20 cellular contexts compared by ENCODE assay signal in genomic region chr2:19722486-19723420, GRCh38.
DNase-seq lines count a peak whose midpoint lies in the region; ATAC-seq and TF ChIP-seq lines count a peak whose summit lies in the region.
"Had no signal": no experiment of that assay in that cellular context is flagged by ENCODE, and none has a peak within 500 bp of the region (broad histone marks: within the 10 kb centered on the region; RNA-seq: fewer than 3 reads in every experiment).

No MANE protein-coding gene starts in this region.

- TF ChIP-seq CTCF in A673 (conservative IDR thresholded peaks at IDR 0.05; ENCODE audit: low read depth, low read length) (no peak), brain microvascular endothelial cell (IDR thresholded peaks at IDR 0.05; ENCODE audit: low read depth, low read length, missing control alignments) (no peak), nephron (IDR thresholded peaks at IDR 0.05; ENCODE audit: unreplicated experiment in 3 of 3) (no peak)

- H3K4me3 ChIP-seq in A673 (ENCODE audit: low read depth, low read length, poor library complexity, severe bottlenecking) (no peak overlapping the region), brain microvascular endothelial cell (ENCODE audit: low read depth, low read length) (no peak overlapping the region)
- H3K4me3 ChIP-seq: left ventricle myocardium inferior, neural progenitor cell, Peyer's patch had no signal

- H3K27me3 ChIP-seq in A673 (replicated peaks; ENCODE audit: insufficient read depth, low read depth, low read length, poor library complexity), result no peaks in the 10 kb centered on the region
- no peaks in the 10 kb centered on the region for H3K27me3 ChIP-seq in brain microvascular endothelial cell (replicated peaks)
- H3K27me3 ChIP-seq: neural progenitor cell, Peyer's patch had no signal

- no peaks in the 10 kb centered on the region for H3K27me3 Mint-ChIP-seq in nephron (ENCODE audit: low read depth)
- H3K27me3 Mint-ChIP-seq in activated CD8-positive, alpha-beta T cell treated with anti-CD3 and anti-CD28 coated beads, Interleukin-2, amount 10 ng/mL, durations not matched to agents 7 days and 5 days (ENCODE audit: low read depth), result no peaks in the 10 kb centered on the region
- H3K27me3 Mint-ChIP-seq: brain had no signal

- H3K27ac Mint-ChIP-seq in nephron, result peak overlapping the region; percentile 40 to 64 (median 57)
- no peak overlapping the region for H3K27ac Mint-ChIP-seq in activated CD8-positive, alpha-beta T cell treated with anti-CD3 and anti-CD28 coated beads, Interleukin-2, amount 10 ng/mL, durations not matched to agents 7 days and 5 days
- H3K27ac Mint-ChIP-seq: activated naive CD8-positive, alpha-beta T cell treated with anti-CD3 and anti-CD28 coated beads for 36 hours; brain; neural progenitor cell; stimulated activated effector memory CD8-positive, alpha-beta T cell treated with anti-CD3 and anti-CD28 coated beads, Interleukin-12 subunit alpha, Interleukin-12 subunit beta, amount 100 ng/mL, for 72 hours had no signal

- peaks cover 8% of the 10 kb centered on the region for H3K4me1 Mint-ChIP-seq in nephron
- no peaks in the 10 kb centered on the region for H3K4me1 Mint-ChIP-seq in activated CD8-positive, alpha-beta T cell treated with anti-CD3 and anti-CD28 coated beads, Interleukin-2, amount 10 ng/mL, durations not matched to agents 7 days and 5 days (ENCODE audit: low read depth)
- H3K4me1 Mint-ChIP-seq: activated naive CD8-positive, alpha-beta T cell treated with anti-CD3 and anti-CD28 coated beads for 36 hours; neural progenitor cell; stimulated activated effector memory CD8-positive, alpha-beta T cell treated with anti-CD3 and anti-CD28 coated beads, Interleukin-12 subunit alpha, Interleukin-12 subunit beta, amount 100 ng/mL, for 72 hours had no signal

- CTCF ChIA-PET in A673 (lab: Charles Lee), result no interaction called here
- CTCF ChIA-PET in activated CD8-positive, alpha-beta T cell treated with anti-CD3 and anti-CD28 coated beads, Interleukin-2, amount 10 ng/mL, durations not matched to agents 7 days and 5 days (lab: Charles Lee), result no interaction called here

- intact Hi-C loops in A673 (cut with micrococcal nuclease; ENCODE audit: unreplicated experiment), result no loop called here

- H3K36me3 Mint-ChIP-seq in nephron (ENCODE audit: low read depth), result no peaks in the 10 kb centered on the region
- no peaks in the 10 kb centered on the region for H3K36me3 Mint-ChIP-seq in activated CD8-positive, alpha-beta T cell treated with anti-CD3 and anti-CD28 coated beads, Interleukin-2, amount 10 ng/mL, durations not matched to agents 7 days and 5 days (ENCODE audit: low read depth)
- H3K36me3 Mint-ChIP-seq: activated naive CD8-positive, alpha-beta T cell treated with anti-CD3 and anti-CD28 coated beads for 36 hours; brain; neural progenitor cell; stimulated activated effector memory CD8-positive, alpha-beta T cell treated with anti-CD3 and anti-CD28 coated beads, Interleukin-12 subunit alpha, Interleukin-12 subunit beta, amount 100 ng/mL, for 72 hours had no signal

- no peak for ATAC-seq in activated CD8-positive, alpha-beta T cell treated with anti-CD3 and anti-CD28 coated beads, Interleukin-2, amount 10 ng/mL, durations not matched to agents 7 days and 5 days
- ATAC-seq: stimulated activated effector memory CD8-positive, alpha-beta T cell treated with anti-CD3 and anti-CD28 coated beads, Interleukin-12 subunit alpha, Interleukin-12 subunit beta, amount 100 ng/mL, for 72 hours had no signal

- no peak overlapping the region for H3K27ac ChIP-seq in A673 (ENCODE audit: low read depth, low read length, poor library complexity, severe bottlenecking)
- H3K27ac ChIP-seq in brain microvascular endothelial cell, result no peak overlapping the region
- H3K27ac ChIP-seq: epithelial cell of prostate, KMS-11, left ventricle myocardium inferior, neural progenitor cell had no signal

- H3K36me3 ChIP-seq in A673 (ENCODE audit: insufficient read depth, low read length, poor library complexity, severe bottlenecking), result no peaks in the 10 kb centered on the region
- H3K36me3 ChIP-seq in brain microvascular endothelial cell (replicated peaks), result no peaks in the 10 kb centered on the region
- H3K36me3 ChIP-seq: left ventricle myocardium inferior, neural progenitor cell, Peyer's patch had no signal

- no TSS peak for BruUV-seq in A673 (replicated peaks; lab: Mats Ljungman, UMichigan)

- DNase-seq in A673 (ENCODE audit: low spot score) (peak; percentile 34), NAMALWA (ENCODE audit: low spot score) (peak; percentile 6), brain microvascular endothelial cell (peak; percentile 28), A172 (ENCODE audit: low spot score) (no peak), CD1c-positive myeloid dendritic cell (ENCODE audit: extremely low spot score) (no peak)
- no peak for DNase-seq in activated CD8-positive, alpha-beta T cell treated with anti-CD3 and anti-CD28 coated beads, Interleukin-2, amount 10 ng/mL, durations not matched to agents 7 days and 5 days
- DNase-seq in central memory CD4-positive, alpha-beta T cell, result no peak
- DNase-seq: activated naive CD8-positive, alpha-beta T cell treated with anti-CD3 and anti-CD28 coated beads for 36 hours; AML-193; Caco-2; left ventricle myocardium inferior; NCI-H1048; NCI-H2081 treated with DMSO at 0.1 percent for 48 hours had no signal

- POLR2A ChIA-PET in A673 (lab: Charles Lee; ENCODE audit: low non-redundant PET), result no interaction called here
- POLR2A ChIA-PET in activated CD8-positive, alpha-beta T cell treated with anti-CD3 and anti-CD28 coated beads, Interleukin-2, amount 10 ng/mL, durations not matched to agents 7 days and 5 days (lab: Charles Lee), result no interaction called here

- no peak overlapping the region for H3K4me3 Mint-ChIP-seq in nephron
- no peak overlapping the region for H3K4me3 Mint-ChIP-seq in activated CD8-positive, alpha-beta T cell treated with anti-CD3 and anti-CD28 coated beads, Interleukin-2, amount 10 ng/mL, durations not matched to agents 7 days and 5 days
- H3K4me3 Mint-ChIP-seq: activated naive CD8-positive, alpha-beta T cell treated with anti-CD3 and anti-CD28 coated beads for 36 hours; brain; neural progenitor cell; stimulated activated effector memory CD8-positive, alpha-beta T cell treated with anti-CD3 and anti-CD28 coated beads, Interleukin-12 subunit alpha, Interleukin-12 subunit beta, amount 100 ng/mL, for 72 hours had no signal

- H3K9me3 ChIP-seq in A673 (ENCODE audit: low read depth, low read length, poor library complexity, severe bottlenecking), result no peaks in the 10 kb centered on the region
- H3K9me3 ChIP-seq: Caco-2, left ventricle myocardium inferior, Peyer's patch had no signal

- no peaks in the 10 kb centered on the region for H3K4me1 ChIP-seq in A673 (ENCODE audit: insufficient read depth, low read length, poor library complexity, severe bottlenecking)
- H3K4me1 ChIP-seq: Caco-2, neural progenitor cell, Peyer's patch had no signal

- in situ Hi-C loops in brain microvascular endothelial cell (cut with HindIII; ENCODE audit: low pct_ligation_motif_present, low sequenced_read_pairs), result no loop called here

- peaks cover 3% of the 10 kb centered on the region for H3K9me3 Mint-ChIP-seq in nephron
- no peaks in the 10 kb centered on the region for H3K9me3 Mint-ChIP-seq in activated CD8-positive, alpha-beta T cell treated with anti-CD3 and anti-CD28 coated beads, Interleukin-2, amount 10 ng/mL, durations not matched to agents 7 days and 5 days (ENCODE audit: insufficient read depth)
- H3K9me3 Mint-ChIP-seq: activated naive CD8-positive, alpha-beta T cell treated with anti-CD3 and anti-CD28 coated beads for 36 hours; neural progenitor cell; stimulated activated effector memory CD8-positive, alpha-beta T cell treated with anti-CD3 and anti-CD28 coated beads, Interleukin-12 subunit alpha, Interleukin-12 subunit beta, amount 100 ng/mL, for 72 hours had no signal

Comparison
In these comparisons a context has a peak if more than half of its experiments do, and no peak if none do; other contexts are left out.
1. DNase-seq: peak in A673 (single experiment), NAMALWA (single experiment) and brain microvascular endothelial cell (single experiment); none in activated CD8-positive, alpha-beta T cell treated with anti-CD3 and anti-CD28 coated beads, Interleukin-2, amount 10 ng/mL, durations not matched to agents 7 days and 5 days (single experiment), A172 (single experiment), central memory CD4-positive, alpha-beta T cell (single experiment) and CD1c-positive myeloid dendritic cell (single experiment).